ENCODE assay signal across 9 cellular contexts in the genomic region with DNA sequence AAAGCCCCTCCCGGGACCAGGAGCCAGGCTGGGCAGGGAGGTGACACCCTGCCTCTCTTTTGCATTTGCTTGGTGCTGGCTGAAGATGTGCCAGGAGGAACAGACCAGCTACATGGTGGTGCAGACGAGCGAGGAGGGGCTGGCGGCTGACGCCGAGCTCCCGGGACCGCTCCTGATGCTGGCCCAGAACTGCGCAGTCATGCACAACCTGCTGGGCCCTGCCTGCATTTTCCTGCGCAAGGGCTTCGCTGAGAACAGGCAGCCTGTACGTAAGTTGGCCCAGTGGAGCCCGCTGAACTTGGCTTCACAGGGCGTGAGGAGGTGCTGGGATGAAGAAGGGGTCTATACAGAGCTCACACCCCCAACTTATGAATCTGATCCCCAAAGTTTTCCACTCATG. TPM values are rescaled to one million over a fixed set of nuclear protein-coding genes. Genes with fewer than 3 reads are reported as not detected.
"Had no signal": no experiment of that assay in that cellular context is flagged by ENCODE, and none has a peak within 500 bp of the region (broad histone marks: within the 10 kb centered on the region; RNA-seq: fewer than 3 reads in every experiment).

No MANE protein-coding gene starts in this region.

- ATAC-seq: HepG2 had no signal

- H3K27ac ChIP-seq: HL-60, KMS-11 had no signal

- H3K9ac ChIP-seq: KMS-11 had no signal

- DNase-seq: IMR-90, KBM-7, KG1 had no signal

- FAIRE-seq: HepG2, HTR-8/SVneo had no signal

- H3K4me2 ChIP-seq: KMS-11 had no signal

RNA-seq across cellular contexts. Expression of gene CABP1, which starts 15.6 kb away (rescaled TPM):
- total RNA-seq: HepG2, HT1080 had no signal
- polyA plus RNA-seq: HepG2, IgD-negative memory B cell had no signal
